In genomic region chr7:108136191-108136581, GRCh38 we compare ENCODE assay signal across 10 cellular contexts. TPM values are rescaled to one million over a fixed set of nuclear protein-coding genes. Genes with fewer than 3 reads are reported as not detected.
DNase-seq lines count a peak whose midpoint lies in the region; ATAC-seq, FAIRE-seq and TF ChIP-seq lines count a peak whose summit lies in the region.
"Had no signal": no experiment of that assay in that cellular context is flagged by ENCODE, and none has a peak within 500 bp of the region (broad histone marks: within the 10 kb centered on the region; RNA-seq: fewer than 3 reads in every experiment).

No MANE protein-coding gene starts in this region.

- BruUV-seq in endothelial cell of umbilical vein (replicated peaks; lab: Mats Ljungman, UMichigan): no TSS peak

- POLR2A ChIA-PET in endothelial cell of umbilical vein (lab: Charles Lee): no interaction called here

- dilution Hi-C loops in endothelial cell of umbilical vein (cut with MboI; ENCODE audit: extremely low pct_ligation_motif_present, low sequenced_read_pairs): no loop called here

- intact Hi-C loops in endothelial cell of umbilical vein (cut with micrococcal nuclease) (no loop called here), Right ventricle myocardium superior (cut with DNase I) (no loop called here), heart left ventricle (cut with DNase I) (no loop called here)

- peaks cover 2% of the 10 kb centered on the region for H3K4me1 ChIP-seq in endothelial cell of umbilical vein (ENCODE audit: control insufficient read depth, extremely low read depth, insufficient read depth, low read length)
- H3K4me1 ChIP-seq in heart left ventricle: peaks cover 0 to 8% (median 0%) of the 10 kb centered on the region in 12 donors

- no peak overlapping the region for H2AFZ ChIP-seq in endothelial cell of umbilical vein (ENCODE audit: low read depth, low read length)

- H3K27ac ChIP-seq in endothelial cell of umbilical vein (ENCODE audit: insufficient read depth, low read depth, low read length): no peak overlapping the region
- H3K27ac ChIP-seq in heart left ventricle: no peak overlapping the region
- H3K27ac ChIP-seq: KMS-11 had no signal

- H4K20me1 ChIP-seq in endothelial cell of umbilical vein (replicated peaks; ENCODE audit: control insufficient read depth, extremely low read depth, insufficient read depth, low read length): no peaks in the 10 kb centered on the region

- H3K36me3 ChIP-seq in endothelial cell of umbilical vein (ENCODE audit: control insufficient read depth in 2 of 2, extremely low read depth in 1 of 2, insufficient read depth in 2 of 2, low read length in 2 of 2): no peaks in the 10 kb centered on the region
- H3K36me3 ChIP-seq in heart left ventricle: no peaks in the 10 kb centered on the region

- TF ChIP-seq CTCF in endothelial cell of umbilical vein (IDR thresholded peaks at IDR 0.05; ENCODE audit: extremely low read depth in 1 of 2, insufficient read depth in 1 of 2, low read depth in 1 of 2, low read length in 2 of 2) (no peak), heart left ventricle (IDR thresholded peaks at IDR 0.05) (no peak)

- TF ChIP-seq POLR2A in endothelial cell of umbilical vein (IDR thresholded peaks at IDR 0.05; ENCODE audit: low read depth, low read length): no peak
- no peak for TF ChIP-seq POLR2A in heart left ventricle (IDR thresholded peaks at IDR 0.05)

- FAIRE-seq in endothelial cell of umbilical vein (lab: Jason Lieb, UNC): no peak

- no peaks in the 10 kb centered on the region for H3K79me2 ChIP-seq in endothelial cell of umbilical vein (ENCODE audit: control insufficient read depth, insufficient read depth, low read length)

- no peaks in the 10 kb centered on the region for H3K9me1 ChIP-seq in endothelial cell of umbilical vein (replicated peaks; ENCODE audit: control insufficient read depth, extremely low read depth, insufficient read depth, low read length)

- DNase-seq in endothelial cell of umbilical vein (ENCODE audit: low read depth, low spot score) (no peak), Right ventricle myocardium superior (no peak), heart left ventricle (no peak), NCI-H2196 (lab: John Stamatoyannopoulos, UW; ENCODE audit: unreplicated experiment) (no peak), cerebellar cortex (ENCODE audit: low spot score) (no peak)
- DNase-seq: retina had no signal

- no peak overlapping the region for H3K4me2 ChIP-seq in endothelial cell of umbilical vein (ENCODE audit: insufficient read depth, low read length)
- H3K4me2 ChIP-seq: KMS-11 had no signal

- CTCF ChIA-PET in endothelial cell of umbilical vein (lab: Charles Lee): interaction anchor here (1.4 kb wide), 1 partner anchor 10 kb away, joined by 4 read pairs; no protein-coding TSS in a partner anchor

- H3K9me3 ChIP-seq in endothelial cell of umbilical vein (replicated peaks; ENCODE audit: control insufficient read depth, insufficient read depth, low read length) (no peaks in the 10 kb centered on the region), heart left ventricle (no peaks in the 10 kb centered on the region)

- 65 to 74% (median 73%) methylated on average over 3 of the region's 3 CpGs for WGBS in heart left ventricle, 4 donors

- H3K4me3 ChIP-seq in endothelial cell of umbilical vein (replicated peaks in 1 of 3; ENCODE audit: insufficient read depth in 1 of 3, low read depth in 1 of 3, low read length in 3 of 3) (no peak overlapping the region), heart left ventricle (no peak overlapping the region)

- H3K9ac ChIP-seq in endothelial cell of umbilical vein (replicated peaks; ENCODE audit: extremely low read depth, insufficient read depth, low read length): no peak overlapping the region
- H3K9ac ChIP-seq: KMS-11 had no signal

- no peaks in the 10 kb centered on the region for H3K27me3 ChIP-seq in endothelial cell of umbilical vein (ENCODE audit: control insufficient read depth in 2 of 2, insufficient read depth in 2 of 2, low read length in 2 of 2)
- H3K27me3 ChIP-seq in heart left ventricle: no peaks in the 10 kb centered on the region

- ATAC-seq in GM18907 (IDR thresholded peaks at IDR 0.05; ENCODE audit: unreplicated experiment) (peak; percentile 29), GM21825 (IDR thresholded peaks at IDR 0.05; ENCODE audit: unreplicated experiment) (peak; percentile 20), HG03565 (IDR thresholded peaks at IDR 0.05; ENCODE audit: unreplicated experiment) (peak; percentile 11), Right ventricle myocardium superior (ENCODE audit: poor library complexity) (no peak), heart left ventricle (no peak)

TF ChIP-seq in endothelial cell of umbilical vein, 7 proteins besides CTCF, POLR2A, EP300 and RAD21:
- TF ChIP-seq JUN (IDR thresholded peaks at IDR 0.05; ENCODE audit: borderline replicate concordance, insufficient read depth, insufficient read length, low read depth) (peak; percentile 7), MYC (IDR thresholded peaks at IDR 0.05; ENCODE audit: low read depth, low read length) (no peak), MAX (IDR thresholded peaks at IDR 0.05; ENCODE audit: insufficient read depth, insufficient read length) (no peak), POLR2AphosphoS5 (IDR thresholded peaks at IDR 0.05; ENCODE audit: insufficient read depth, low read depth, low read length) (no peak), EZH2 (IDR thresholded peaks at IDR 0.05; ENCODE audit: borderline replicate concordance, low read depth, low read length, severe bottlenecking) (no peak), FOS (IDR thresholded peaks at IDR 0.05; ENCODE audit: borderline replicate concordance, insufficient read depth, low read length) (no peak), GATA2 (IDR thresholded peaks at IDR 0.05; ENCODE audit: insufficient read depth, insufficient read length, low read depth, low read length) (no peak)

RNA-seq across cellular contexts. Expression of gene LAMB4, which starts 6.0 kb away (rescaled TPM):
- 0.20 and 0.72 TPM in 2 replicates for total RNA-seq in endothelial cell of umbilical vein
- polyA plus RNA-seq in endothelial cell of umbilical vein: 0.15 and 0.43 TPM in 2 replicates
- polyA plus RNA-seq in endothelial cell of umbilical vein (2011; cell fraction: cytosol; rRNA removed): 0.27 and 0.30 TPM in 2 replicates
- 0.62 and 0.87 TPM in 2 replicates for polyA plus RNA-seq in endothelial cell of umbilical vein (2011; cell fraction: nucleus; rRNA removed)
- 0.15 and 0.21 TPM in 2 replicates for polyA plus RNA-seq in endothelial cell of umbilical vein (2012)
- polyA minus RNA-seq in endothelial cell of umbilical vein: 0.66 and 0.81 TPM in 2 replicates
- polyA minus RNA-seq in endothelial cell of umbilical vein (2011; cell fraction: cytosol; rRNA and poly(A)+ RNA removed): not detected
- 1.3 and 1.7 TPM in 2 replicates for polyA minus RNA-seq in endothelial cell of umbilical vein (2011; cell fraction: nucleus; rRNA and poly(A)+ RNA removed)
- 0.30 TPM for total RNA-seq in Right ventricle myocardium superior
- total RNA-seq in heart left ventricle: under 1 TPM in 5 of 9 donors, not detected in 4; 0.20 to 0.31 (median 0.26) TPM
- polyA plus RNA-seq in heart left ventricle: under 1 TPM; 0.19 to 0.29 TPM

Comparison
In these comparisons a context has a peak if more than half of its experiments do, and no peak if none do; other contexts are left out.
1. ATAC-seq: peak in GM18907 (single experiment), GM21825 (single experiment) and HG03565 (single experiment); none in Right ventricle myocardium superior (single experiment) and heart left ventricle (0 of 4).